ENCODE assay signal across 10 cellular contexts in genomic region chr2:190409616-190410015, GRCh38. TPM values are rescaled to one million over a fixed set of nuclear protein-coding genes. Genes with fewer than 3 reads are reported as not detected.
A peak's percentile ranks its signal among the peaks of the same experiment; 100 is the strongest.
DNase-seq lines count a peak whose midpoint lies in the region; ATAC-seq, FAIRE-seq and TF ChIP-seq lines count a peak whose summit lies in the region.
"Had no signal": no experiment of that assay in that cellular context is flagged by ENCODE, and none has a peak within 500 bp of the region (broad histone marks: within the 10 kb centered on the region; RNA-seq: fewer than 3 reads in every experiment).

No MANE protein-coding gene starts in this region.

- H3K9me3 ChIP-seq in left ventricle myocardium inferior (replicated peaks) (no peaks in the 10 kb centered on the region), keratinocyte (ENCODE audit: control insufficient read depth, low read depth, low read length) (no peaks in the 10 kb centered on the region)

- H3K36me3 Mint-ChIP-seq in WTC11 = no peaks in the 10 kb centered on the region
- H3K36me3 Mint-ChIP-seq in type B pancreatic cell = no peaks in the 10 kb centered on the region

- CTCF ChIA-PET in WTC11 (lab: Charles Lee) = no interaction called here

- no peak for FAIRE-seq in keratinocyte (lab: Jason Lieb, UNC)

- peak overlapping the region; percentile 92 for H3K4me3 ChIP-seq in left ventricle myocardium inferior
- peak overlapping the region in 1 of 3 experiments; percentile 77 for H3K4me3 ChIP-seq in keratinocyte (ENCODE audit: control insufficient read depth in 2 of 3, extremely low read depth in 1 of 3, insufficient read depth in 2 of 3, low read depth in 1 of 3, low read length in 3 of 3)

- peaks cover 2% of the 10 kb centered on the region for H3K9me1 ChIP-seq in keratinocyte (ENCODE audit: control insufficient read depth, extremely low read depth, insufficient read depth, low read length)

- H3K4me1 Mint-ChIP-seq in WTC11 = peaks cover 31% of the 10 kb centered on the region
- no peaks in the 10 kb centered on the region for H3K4me1 Mint-ChIP-seq in type B pancreatic cell (ENCODE audit: unreplicated experiment)

- H3K27ac ChIP-seq in left ventricle myocardium inferior (replicated peaks) (peak overlapping the region; percentile 89), keratinocyte (ENCODE audit: control insufficient read depth, insufficient read depth, low read length) (no peak overlapping the region)

- intact Hi-C loops in left ventricle myocardium inferior (cut with micrococcal nuclease) (loop anchor here (5.0 to 10.0 kb wide), 2 partner anchors 58 to 85 kb away; no protein-coding TSS in a partner anchor), Right ventricle myocardium superior (cut with DNase I) (loop anchor here (10.0 kb wide), 1 partner anchor 55 kb away; no protein-coding TSS in a partner anchor)

- no peak overlapping the region for H2AFZ ChIP-seq in keratinocyte (ENCODE audit: control insufficient read depth, low read length)

- no peak overlapping the region for H3K9ac ChIP-seq in keratinocyte (ENCODE audit: control insufficient read depth, extremely low read depth, insufficient read depth, low read length)

- H3K4me3 Mint-ChIP-seq in WTC11 (peak overlapping the region; percentile 73), type B pancreatic cell (peak overlapping the region; percentile 87)

- H3K79me2 ChIP-seq in keratinocyte (ENCODE audit: control insufficient read depth, insufficient read depth, low read length) = no peaks in the 10 kb centered on the region

- no peak for DNase-seq in left ventricle myocardium inferior
- DNase-seq in Right ventricle myocardium superior = no peak
- DNase-seq in WTC11 (ENCODE audit: low spot score) = no peak
- DNase-seq in keratinocyte (ENCODE audit: low read depth, low spot score) = no peak
- no peak for DNase-seq in type B pancreatic cell (ENCODE audit: extremely low spot score, unreplicated experiment)
- DNase-seq in hippocampal formation (lab: John Stamatoyannopoulos, UW) = no peak
- DNase-seq: effector CD8-positive, alpha-beta T cell; occipital lobe had no signal

- H3K27me3 ChIP-seq in left ventricle myocardium inferior (ENCODE audit: low read depth) (no peaks in the 10 kb centered on the region), keratinocyte (ENCODE audit: control insufficient read depth, extremely low read depth, insufficient read depth, low read length) (no peaks in the 10 kb centered on the region)

- H4K20me1 ChIP-seq in keratinocyte (ENCODE audit: control insufficient read depth, extremely low read depth, insufficient read depth, low read length) = no peaks in the 10 kb centered on the region

- ATAC-seq in Right ventricle myocardium superior (ENCODE audit: poor library complexity) (no peak), WTC11 (no peak), GM18867 (IDR thresholded peaks at IDR 0.05; ENCODE audit: unreplicated experiment) (no peak), GM21515 (IDR thresholded peaks at IDR 0.05; ENCODE audit: unreplicated experiment) (no peak)

- dilution Hi-C loops in keratinocyte (cut with MboI; ENCODE audit: extremely low pct_ligation_motif_present, low sequenced_read_pairs) = no loop called here

- TF ChIP-seq CTCF in left ventricle myocardium inferior (IDR thresholded peaks at IDR 0.05; ENCODE audit: borderline replicate concordance) (no peak), WTC11 (IDR thresholded peaks at IDR 0.05) (no peak), keratinocyte (optimal IDR thresholded peaks at IDR 0.05 in 1 of 3, IDR thresholded peaks at IDR 0.05 in 1 of 3, conservative IDR thresholded peaks at IDR 0.05 in 1 of 3; ENCODE audit: extremely low read depth in 1 of 3, insufficient read depth in 2 of 3, low read length in 3 of 3) (no peak), type B pancreatic cell (conservative IDR thresholded peaks at IDR 0.05) (no peak)

- no peak overlapping the region for H3K27ac Mint-ChIP-seq in WTC11
- H3K27ac Mint-ChIP-seq in type B pancreatic cell = no peak overlapping the region

- H3K36me3 ChIP-seq in left ventricle myocardium inferior = no peaks in the 10 kb centered on the region
- no peaks in the 10 kb centered on the region for H3K36me3 ChIP-seq in keratinocyte (ENCODE audit: control insufficient read depth in 2 of 2, extremely low read depth in 1 of 2, insufficient read depth in 2 of 2, low read length in 2 of 2)

- H3K9me3 Mint-ChIP-seq in WTC11 (no peaks in the 10 kb centered on the region), type B pancreatic cell (no peaks in the 10 kb centered on the region)

- H3K4me2 ChIP-seq in keratinocyte (ENCODE audit: control insufficient read depth, extremely low read depth, insufficient read depth, low read depth, low read length) = peak overlapping the region; percentile 91

- H3K4me1 ChIP-seq in left ventricle myocardium inferior (peaks cover 50% of the 10 kb centered on the region), keratinocyte (ENCODE audit: control insufficient read depth, extremely low read depth, insufficient read depth, low read length) (peaks cover 28% of the 10 kb centered on the region)

- H3K27me3 Mint-ChIP-seq in WTC11 (ENCODE audit: low read depth) (peaks cover 19% of the 10 kb centered on the region), type B pancreatic cell (peaks cover 25% of the 10 kb centered on the region)

- POLR2A ChIA-PET in WTC11 (lab: Charles Lee) = no interaction called here

TF ChIP-seq in WTC11, 78 proteins besides CTCF, POLR2A, EP300 and RAD21:
- TF ChIP-seq, protein P1, sequence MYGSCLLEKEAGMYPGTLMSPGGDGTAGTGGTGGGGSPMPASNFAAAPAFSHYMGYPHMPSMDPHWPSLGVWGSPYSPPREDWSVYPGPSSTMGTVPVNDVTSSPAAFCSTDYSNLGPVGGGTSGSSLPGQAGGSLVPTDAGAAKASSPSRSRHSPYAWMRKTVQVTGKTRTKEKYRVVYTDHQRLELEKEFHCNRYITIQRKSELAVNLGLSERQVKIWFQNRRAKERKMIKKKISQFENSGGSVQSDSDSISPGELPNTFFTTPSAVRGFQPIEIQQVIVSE (CRISPR knock-in tag; IDR thresholded peaks at IDR 0.05; ENCODE audit: borderline replicate concordance) = no peak
- TF ChIP-seq CREM (CRISPR knock-in tag; IDR thresholded peaks at IDR 0.05) = no peak
- no peak for TF ChIP-seq ZBTB21 (CRISPR knock-in tag; IDR thresholded peaks at IDR 0.05; ENCODE audit: borderline replicate concordance)
- TF ChIP-seq GRHL2 (CRISPR knock-in tag; IDR thresholded peaks at IDR 0.05; ENCODE audit: insufficient replicate concordance, severe bottlenecking) = no peak
- no peak for TF ChIP-seq GTF2I (CRISPR knock-in tag; conservative IDR thresholded peaks at IDR 0.05)
- no peak for TF ChIP-seq SP1 (CRISPR knock-in tag; conservative IDR thresholded peaks at IDR 0.05)

RNA-seq across cellular contexts. Expression of gene MFSD6, which starts 1.5 kb away (rescaled TPM):
- total RNA-seq in left ventricle myocardium inferior (21.4 TPM), Right ventricle myocardium superior (21.8 TPM), WTC11 (2021) (4.1 to 4.8 TPM (median 4.7 TPM) in 3 replicates), type B pancreatic cell (ENCODE audit: low replicate concordance) (15.2 and 21.8 TPM in 2 replicates)
- polyA plus RNA-seq in keratinocyte = 6.0 to 11.0 TPM (median 10.7 TPM) in 3 replicates
- 22.1 TPM for polyA plus RNA-seq in keratinocyte (2011; ENCODE audit: low read depth)
- polyA plus RNA-seq in keratinocyte (2011; cell fraction: cytosol; rRNA removed) = 6.2 and 11.0 TPM in 2 replicates
- 10.3 and 18.1 TPM in 2 replicates for polyA plus RNA-seq in keratinocyte (2011; cell fraction: nucleus; rRNA removed)
- 9.3 and 22.3 TPM in 2 replicates for polyA plus RNA-seq in keratinocyte (2012; ENCODE audit: low replicate concordance)
- polyA minus RNA-seq in keratinocyte = 12.5 to 16.6 TPM (median 15.6 TPM) in 3 replicates
- polyA minus RNA-seq in keratinocyte (2011; cell fraction: cytosol; rRNA and poly(A)+ RNA removed) = 10.4 TPM
- 23.7 and 26.2 TPM in 2 replicates for polyA minus RNA-seq in keratinocyte (2011; cell fraction: nucleus; rRNA and poly(A)+ RNA removed)
